ENCODE assay signal across 20 cellular contexts in genomic region chr20:19251958-19252669, GRCh38. TPM values are rescaled to one million over a fixed set of nuclear protein-coding genes. Genes with fewer than 3 reads are reported as not detected.
DNase-seq lines count a peak whose midpoint lies in the region; FAIRE-seq and TF ChIP-seq lines count a peak whose summit lies in the region.
"Had no signal": no experiment of that assay in that cellular context is flagged by ENCODE, and none has a peak within 500 bp of the region (broad histone marks: within the 10 kb centered on the region; RNA-seq: fewer than 3 reads in every experiment).

No MANE protein-coding gene starts in this region.

- H3K4me1 ChIP-seq in vagina, result peaks cover 73% of the 10 kb centered on the region
- no peaks in the 10 kb centered on the region for H3K4me1 ChIP-seq in PC-9 (replicated peaks; ENCODE audit: insufficient read depth)
- H3K4me1 ChIP-seq: BE2C had no signal

- no peak for TF ChIP-seq POLR2A in vagina (IDR thresholded peaks at IDR 0.05)

- no peak overlapping the region for H3K4me3 ChIP-seq in vagina
- no peak overlapping the region for H3K4me3 ChIP-seq in PC-9
- H3K4me3 ChIP-seq: tibial nerve had no signal

- H3K36me3 Mint-ChIP-seq in osteocyte (ENCODE audit: unreplicated experiment), result no peaks in the 10 kb centered on the region
- H3K36me3 Mint-ChIP-seq: stimulated activated effector memory CD8-positive, alpha-beta T cell treated with anti-CD3 and anti-CD28 coated beads, Interleukin-12 subunit alpha, Interleukin-12 subunit beta, amount 100 ng/mL, for 72 hours had no signal

- no peaks in the 10 kb centered on the region for H3K4me1 Mint-ChIP-seq in osteocyte (ENCODE audit: unreplicated experiment)
- H3K4me1 Mint-ChIP-seq: stimulated activated effector memory CD8-positive, alpha-beta T cell treated with anti-CD3 and anti-CD28 coated beads, Interleukin-12 subunit alpha, Interleukin-12 subunit beta, amount 100 ng/mL, for 72 hours had no signal

- H3K9me2 ChIP-seq in PC-9 (ENCODE audit: insufficient read depth), result no peaks in the 10 kb centered on the region

- H3K4me3 Mint-ChIP-seq in osteocyte (ENCODE audit: unreplicated experiment), result no peak overlapping the region
- H3K4me3 Mint-ChIP-seq: activated CD8-positive, alpha-beta T cell treated with anti-CD3 and anti-CD28 coated beads for 36 hours; dendritic cell treated with granulocyte-macrophage colony-stimulating factor and Interleukin-4, amounts not matched to agents 40 ng/mL and 50 ng/mL, for 4 days; stimulated activated effector memory CD8-positive, alpha-beta T cell treated with anti-CD3 and anti-CD28 coated beads, Interleukin-12 subunit alpha, Interleukin-12 subunit beta, amount 100 ng/mL, for 72 hours had no signal

- H3K27me3 ChIP-seq in vagina (no peaks in the 10 kb centered on the region), PC-9 (ENCODE audit: insufficient read depth, low read depth) (peaks cover 19% of the 10 kb centered on the region)
- H3K27me3 ChIP-seq: BE2C, tibial nerve had no signal

- H3K9me3 ChIP-seq in vagina, result no peaks in the 10 kb centered on the region
- no peaks in the 10 kb centered on the region for H3K9me3 ChIP-seq in PC-9 (ENCODE audit: insufficient read depth, low read depth)
- H3K9me3 ChIP-seq: BE2C, tibial nerve had no signal

- no peak overlapping the region for H3K27ac Mint-ChIP-seq in osteocyte (ENCODE audit: unreplicated experiment)
- H3K27ac Mint-ChIP-seq: activated CD8-positive, alpha-beta T cell treated with anti-CD3 and anti-CD28 coated beads for 36 hours; dendritic cell treated with granulocyte-macrophage colony-stimulating factor and Interleukin-4, amounts not matched to agents 40 ng/mL and 50 ng/mL, for 4 days; stimulated activated effector memory CD8-positive, alpha-beta T cell treated with anti-CD3 and anti-CD28 coated beads, Interleukin-12 subunit alpha, Interleukin-12 subunit beta, amount 100 ng/mL, for 72 hours had no signal

- no peaks in the 10 kb centered on the region for H3F3A ChIP-seq in PC-9 (ENCODE audit: insufficient read depth, low read depth)

- H3K36me3 ChIP-seq in vagina (no peaks in the 10 kb centered on the region), PC-9 (ENCODE audit: low read depth) (no peaks in the 10 kb centered on the region)
- H3K36me3 ChIP-seq: BE2C, tibial nerve had no signal

- H3K27me3 Mint-ChIP-seq in osteocyte (ENCODE audit: unreplicated experiment), result no peaks in the 10 kb centered on the region
- H3K27me3 Mint-ChIP-seq: activated CD8-positive, alpha-beta T cell treated with anti-CD3 and anti-CD28 coated beads for 36 hours; dendritic cell treated with granulocyte-macrophage colony-stimulating factor and Interleukin-4, amounts not matched to agents 40 ng/mL and 50 ng/mL, for 4 days had no signal

- TF ChIP-seq CTCF in osteocyte (IDR thresholded peaks at IDR 0.05) (no peak), vagina (IDR thresholded peaks at IDR 0.05) (no peak), PC-9 (conservative IDR thresholded peaks at IDR 0.05) (no peak)

- POLR2A ChIA-PET in PC-9 (lab: Charles Lee; ENCODE audit: unreplicated experiment), result no interaction called here

- peak overlapping the region; percentile 68 for H3K27ac ChIP-seq in epithelial cell of prostate
- peak overlapping the region; percentile 59 for H3K27ac ChIP-seq in vagina
- no peak overlapping the region for H3K27ac ChIP-seq in PC-9
- H3K27ac ChIP-seq: 22Rv1, tibial nerve had no signal

- H2AFZ ChIP-seq in PC-9, result no peak overlapping the region

- H3K4me2 ChIP-seq in PC-9, result no peak overlapping the region

- BruUV-seq in PC-9 (replicated peaks; lab: Mats Ljungman, UMichigan), result no TSS peak

- peak; percentile 16 for DNase-seq in SKM-1 treated with dmso at 0.1 percent for 144 hours (lab: John Stamatoyannopoulos, UW; ENCODE audit: unreplicated experiment)
- DNase-seq in SKM-1 (lab: John Stamatoyannopoulos, UW; ENCODE audit: unreplicated experiment), result no peak
- no peak for DNase-seq in epithelial cell of prostate (ENCODE audit: low read depth, low spot score)
- peak; percentile 15 for DNase-seq in osteocyte (ENCODE audit: extremely low spot score, unreplicated experiment)
- peak in 1 of 2 donors; percentile 86 for DNase-seq in vagina (ENCODE audit: extremely low spot score in 2 of 2)
- DNase-seq in stimulated activated naive CD4-positive, alpha-beta T cell (lab: John Stamatoyannopoulos, UW), result no peak
- no peak for DNase-seq in frontal cortex (ENCODE audit: low spot score in 2 of 2)
- DNase-seq in PC-9, result no peak
- DNase-seq: activated CD8-positive, alpha-beta T cell treated with anti-CD3 and anti-CD28 coated beads for 36 hours; activated naive CD4-positive, alpha-beta T cell treated with Interleukin-2 at 50 U/mL for 16 hours; amygdala; BE2C; mammary epithelial cell; NCI-H1436; NCI-H526 had no signal

- H3K9me3 Mint-ChIP-seq in osteocyte (ENCODE audit: unreplicated experiment), result peaks cover 7% of the 10 kb centered on the region
- H3K9me3 Mint-ChIP-seq: activated CD8-positive, alpha-beta T cell treated with anti-CD3 and anti-CD28 coated beads for 36 hours; dendritic cell treated with granulocyte-macrophage colony-stimulating factor and Interleukin-4, amounts not matched to agents 40 ng/mL and 50 ng/mL, for 4 days; stimulated activated effector memory CD8-positive, alpha-beta T cell treated with anti-CD3 and anti-CD28 coated beads, Interleukin-12 subunit alpha, Interleukin-12 subunit beta, amount 100 ng/mL, for 72 hours had no signal

- H3K79me2 ChIP-seq in PC-9 (ENCODE audit: low read depth), result no peaks in the 10 kb centered on the region

- intact Hi-C loops in vagina (cut with DNase I), result no loop called here
- intact Hi-C loops in PC-9 (cut with micrococcal nuclease; ENCODE audit: unreplicated experiment), result no loop called here

- no peak for FAIRE-seq in frontal cortex (lab: Jason Lieb, UNC)
- FAIRE-seq: endothelial cell of umbilical vein had no signal

- CTCF ChIA-PET in PC-9 (lab: Charles Lee), result no interaction called here

- H4K20me1 ChIP-seq in PC-9 (ENCODE audit: insufficient read depth), result no peaks in the 10 kb centered on the region

RNA-seq across cellular contexts. Expression of gene SLC24A3, which starts 39.7 kb away (rescaled TPM):
- total RNA-seq in osteocyte (0.11 TPM in 1 of 2 replicates, not detected in the other), vagina (12.3 TPM), frontal cortex (13.5 TPM), PC-9 (2021) (not detected in 2 replicates)
- total RNA-seq: activated CD8-positive, alpha-beta T cell treated with anti-CD3 and anti-CD28 coated beads for 36 hours; endothelial cell of umbilical vein had no signal

Comparison
In these comparisons a context has a peak if more than half of its experiments do, and no peak if none do; other contexts are left out.
1. DNase-seq: peak in SKM-1 treated with dmso at 0.1 percent for 144 hours (single experiment) and osteocyte (single experiment); none in SKM-1 (single experiment), epithelial cell of prostate (single experiment), stimulated activated naive CD4-positive, alpha-beta T cell (0 of 6), frontal cortex (0 of 2) and PC-9 (0 of 2).
2. RNA of gene SLC24A3, which starts 39.7 kb away (total RNA-seq): 13.5 TPM in frontal cortex (single experiment) and 12.3 TPM in vagina (single experiment); 0.11 TPM in osteocyte and not detected in PC-9; every median in the first group is over 10 times any median in the second.